8 cellular contexts compared by ENCODE assay signal in the genomic region with DNA sequence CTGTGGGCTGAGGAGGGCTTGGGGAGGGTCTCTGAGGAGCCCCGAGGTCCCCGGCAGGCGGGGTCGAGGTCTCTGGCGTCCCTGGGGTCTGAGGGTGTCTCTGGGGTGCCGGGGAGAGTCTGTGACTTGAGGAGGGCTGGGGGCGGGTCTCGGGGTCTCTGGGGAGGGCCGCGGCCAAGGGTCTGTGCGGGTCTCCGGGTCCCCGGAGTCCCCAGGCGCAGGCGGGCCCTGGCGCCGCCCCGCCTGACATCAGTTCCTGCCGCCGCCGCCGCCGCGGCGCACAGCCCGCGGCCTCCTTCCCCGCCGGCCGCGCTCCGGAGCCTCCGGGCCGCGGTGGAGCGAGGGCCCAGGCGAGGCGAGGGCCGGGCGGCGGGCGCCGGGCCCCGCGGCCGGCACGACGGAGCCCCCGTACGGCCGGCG. TPM values are rescaled to one million over a fixed set of nuclear protein-coding genes. Genes with fewer than 3 reads are reported as not detected.
A peak's percentile ranks its signal among the peaks of the same experiment; 100 is the strongest.
DNase-seq lines count a peak whose midpoint lies in the region; ATAC-seq and TF ChIP-seq lines count a peak whose summit lies in the region.

A gene with protein sequence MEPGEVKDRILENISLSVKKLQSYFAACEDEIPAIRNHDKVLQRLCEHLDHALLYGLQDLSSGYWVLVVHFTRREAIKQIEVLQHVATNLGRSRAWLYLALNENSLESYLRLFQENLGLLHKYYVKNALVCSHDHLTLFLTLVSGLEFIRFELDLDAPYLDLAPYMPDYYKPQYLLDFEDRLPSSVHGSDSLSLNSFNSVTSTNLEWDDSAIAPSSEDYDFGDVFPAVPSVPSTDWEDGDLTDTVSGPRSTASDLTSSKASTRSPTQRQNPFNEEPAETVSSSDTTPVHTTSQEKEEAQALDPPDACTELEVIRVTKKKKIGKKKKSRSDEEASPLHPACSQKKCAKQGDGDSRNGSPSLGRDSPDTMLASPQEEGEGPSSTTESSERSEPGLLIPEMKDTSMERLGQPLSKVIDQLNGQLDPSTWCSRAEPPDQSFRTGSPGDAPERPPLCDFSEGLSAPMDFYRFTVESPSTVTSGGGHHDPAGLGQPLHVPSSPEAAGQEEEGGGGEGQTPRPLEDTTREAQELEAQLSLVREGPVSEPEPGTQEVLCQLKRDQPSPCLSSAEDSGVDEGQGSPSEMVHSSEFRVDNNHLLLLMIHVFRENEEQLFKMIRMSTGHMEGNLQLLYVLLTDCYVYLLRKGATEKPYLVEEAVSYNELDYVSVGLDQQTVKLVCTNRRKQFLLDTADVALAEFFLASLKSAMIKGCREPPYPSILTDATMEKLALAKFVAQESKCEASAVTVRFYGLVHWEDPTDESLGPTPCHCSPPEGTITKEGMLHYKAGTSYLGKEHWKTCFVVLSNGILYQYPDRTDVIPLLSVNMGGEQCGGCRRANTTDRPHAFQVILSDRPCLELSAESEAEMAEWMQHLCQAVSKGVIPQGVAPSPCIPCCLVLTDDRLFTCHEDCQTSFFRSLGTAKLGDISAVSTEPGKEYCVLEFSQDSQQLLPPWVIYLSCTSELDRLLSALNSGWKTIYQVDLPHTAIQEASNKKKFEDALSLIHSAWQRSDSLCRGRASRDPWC (plus strand): TSS at position 279 of the 420 bp plus-strand sequence. CDS start 239 bp downstream, outside the sequence.

- H3K79me2 ChIP-seq in hepatocyte, result peaks cover 54% of the 10 kb centered on the region

- H2AFZ ChIP-seq in hepatocyte, result peak within 1 kb of the TSS; percentile 96

- H3K36me3 ChIP-seq in hepatocyte (replicated peaks; ENCODE audit: insufficient read depth, low read depth), result no peaks in the 10 kb centered on the region
- H3K36me3 ChIP-seq in gastrocnemius medialis, result no peaks in the 10 kb centered on the region

- in situ Hi-C loops in astrocyte of the cerebellum (cut with HindIII; ENCODE audit: low sequenced_read_pairs), result no loop called here
- in situ Hi-C loops in gastrocnemius medialis (cut with MboI; ENCODE audit: low sequenced_read_pairs in 4 of 4), result no loop called here

- peaks cover 21% of the 10 kb centered on the region for H4K20me1 ChIP-seq in hepatocyte (ENCODE audit: insufficient read depth, poor library complexity, severe bottlenecking)

- WGBS in hepatocyte (ENCODE audit: low lambda C conversion rate, missing lambda C conversion rate), result 0% methylated on average over 29 of the region's 52 CpGs

- H3K9me3 ChIP-seq in hepatocyte (ENCODE audit: low read depth), result no peaks in the 10 kb centered on the region
- H3K9me3 ChIP-seq in gastrocnemius medialis, result no peaks in the 10 kb centered on the region

- TF ChIP-seq CTCF in GM12875 (IDR thresholded peaks at IDR 0.05; ENCODE audit: borderline replicate concordance, insufficient read depth, low read depth, low read length) (no peak), astrocyte of the cerebellum (IDR thresholded peaks at IDR 0.05; ENCODE audit: low read depth, low read length, missing control alignments) (no peak), hepatocyte (IDR thresholded peaks at IDR 0.05; ENCODE audit: poor library complexity) (no peak), gastrocnemius medialis (IDR thresholded peaks at IDR 0.05 in 4 of 5, conservative IDR thresholded peaks at IDR 0.05 in 1 of 5) (no peak)

- peak; percentile 52 for ATAC-seq in HG03139 (IDR thresholded peaks at IDR 0.05; ENCODE audit: unreplicated experiment)
- ATAC-seq in gastrocnemius medialis, result peak; percentile 20 to 47
- ATAC-seq in GM21576 (IDR thresholded peaks at IDR 0.05; ENCODE audit: unreplicated experiment), result no peak

- H3K9me2 ChIP-seq in hepatocyte (replicated peaks; ENCODE audit: insufficient read depth), result no peaks in the 10 kb centered on the region

- peak in 1 of 2 donors; percentile 48 for TF ChIP-seq POLR2A in gastrocnemius medialis (IDR thresholded peaks at IDR 0.05)

- H3K4me3 ChIP-seq in GM12875 (ENCODE audit: low read depth, low read length) (peak within 1 kb of the TSS; percentile 70), astrocyte of the cerebellum (ENCODE audit: low read depth, low read length) (peak within 1 kb of the TSS; percentile 88), hepatocyte (peak within 1 kb of the TSS; percentile 100), gastrocnemius medialis (peak within 1 kb of the TSS; percentile 66 to 92 (median 78))

- peaks cover 14% of the 10 kb centered on the region for H3K4me1 ChIP-seq in hepatocyte (ENCODE audit: insufficient read depth)
- H3K4me1 ChIP-seq in gastrocnemius medialis, result peaks cover 53 to 57% of the 10 kb centered on the region in 2 donors

- no peaks in the 10 kb centered on the region for H3K27me3 ChIP-seq in hepatocyte
- H3K27me3 ChIP-seq in gastrocnemius medialis, result no peaks in the 10 kb centered on the region

- intact Hi-C loops in gastrocnemius medialis (cut with DNase I; ENCODE audit: low total_unique reads), result loop anchor here (5.0 kb wide), 1 partner anchor 67 kb away; the partner anchor contains the start of gene DDI2

- peak within 1 kb of the TSS; percentile 99 for H3K4me2 ChIP-seq in hepatocyte

- DNase-seq in T-helper 1 cell (peak in 3 of 5 donors; percentile 19 to 54 (median 50)), astrocyte of the cerebellum (ENCODE audit: low read depth) (no peak), hepatocyte (ENCODE audit: low spot score) (peak; percentile 81), gastrocnemius medialis (peak in 1 of 2 donors; percentile 37), cerebellar cortex (ENCODE audit: low spot score) (no peak)

- H3K27ac ChIP-seq in hepatocyte (peak within 1 kb of the TSS; percentile 99), gastrocnemius medialis (peak within 1 kb of the TSS; percentile 90 to 98 (median 94))

RNA-seq across cellular contexts. Expression of the gene that starts here (rescaled TPM):
- 38.9 and 43.1 TPM in 2 replicates for total RNA-seq in hepatocyte
- 30.6 and 31.8 TPM in 2 replicates for polyA plus RNA-seq in hepatocyte
- 100 to 1,000 TPM in 3 of 4 donors, 10 to 100 TPM in 1; 86.7 to 170 (median 144) TPM for total RNA-seq in gastrocnemius medialis

Comparison
In these comparisons a context has a peak if more than half of its experiments do, and no peak if none do; other contexts are left out.
1. DNase-seq: peak in T-helper 1 cell (3 of 5) and hepatocyte (single experiment); none in astrocyte of the cerebellum (single experiment) and cerebellar cortex (single experiment).
2. Peak in every context shown above with its lines, with median percentiles within 50 percentile points of each other: H3K4me3 ChIP-seq.